In genomic region chr2:119939915-119940314, GRCh38 we compare ENCODE assay signal across 20 cellular contexts.
"Had no signal": no experiment of that assay in that cellular context is flagged by ENCODE, and none has a peak within 500 bp of the region (broad histone marks: within the 10 kb centered on the region; RNA-seq: fewer than 3 reads in every experiment).

No MANE protein-coding gene starts in this region.

- H3K27ac Mint-ChIP-seq: activated naive CD8-positive, alpha-beta T cell; activated T-cell treated with anti-CD3 and anti-CD28 coated beads, Interleukin-2, amount 50 U/mL, for 24 hours; activated T-helper 17 cell treated with anti-CD3 and anti-CD28 coated beads, Interleukin-2, amount 50 U/mL, for 72 hours; naive B cell; neural progenitor cell; stimulated activated memory B cell treated with anti-CD40 and anti-IgM and Interleukin-4, amounts not matched to agents 10 μg/mL and 1 μg/mL and 100 μg/mL, for 72 hours had no signal

- H3K27me3 Mint-ChIP-seq: activated naive CD8-positive, alpha-beta T cell; activated T-cell treated with anti-CD3 and anti-CD28 coated beads, Interleukin-2, amount 50 U/mL, for 24 hours; activated T-helper 17 cell treated with anti-CD3 and anti-CD28 coated beads, Interleukin-2, amount 50 U/mL, for 72 hours; naive B cell; stimulated activated memory B cell treated with anti-CD40 and anti-IgM and Interleukin-4, amounts not matched to agents 10 μg/mL and 1 μg/mL and 100 μg/mL, for 72 hours; T-cell had no signal

- H3K9me3 ChIP-seq: lower lobe of right lung, mucosa of descending colon, uterus had no signal

- H3K27me3 ChIP-seq: neural progenitor cell, uterus had no signal

- H3K9me3 Mint-ChIP-seq: activated T-cell treated with anti-CD3 and anti-CD28 coated beads, Interleukin-2, amount 50 U/mL, for 24 hours; activated T-helper 17 cell treated with anti-CD3 and anti-CD28 coated beads, Interleukin-2, amount 50 U/mL, for 72 hours; naive B cell; neural progenitor cell; stimulated activated memory B cell treated with anti-CD40 and anti-IgM and Interleukin-4, amounts not matched to agents 10 μg/mL and 1 μg/mL and 100 μg/mL, for 72 hours; T-cell had no signal

- H3K4me1 Mint-ChIP-seq: neural progenitor cell had no signal

- ATAC-seq: activated T-helper 17 cell treated with anti-CD3 and anti-CD28 coated beads, Interleukin-2, amount 50 U/mL, for 72 hours; lower lobe of right lung; mucosa of descending colon; SK-N-SH treated with all-trans-retinoic acid at 6 μM for 48 hours; stimulated activated memory B cell treated with anti-CD40 and anti-IgM and Interleukin-4, amounts not matched to agents 10 μg/mL and 1 μg/mL and 100 μg/mL, for 72 hours; T-cell had no signal

- H3K4me1 ChIP-seq: lower lobe of right lung, neural progenitor cell, uterus had no signal

- H3K4me3 Mint-ChIP-seq: activated naive CD8-positive, alpha-beta T cell; activated T-cell treated with anti-CD3 and anti-CD28 coated beads, Interleukin-2, amount 50 U/mL, for 24 hours; activated T-helper 17 cell treated with anti-CD3 and anti-CD28 coated beads, Interleukin-2, amount 50 U/mL, for 72 hours; neural progenitor cell; stimulated activated memory B cell treated with anti-CD40 and anti-IgM and Interleukin-4, amounts not matched to agents 10 μg/mL and 1 μg/mL and 100 μg/mL, for 72 hours had no signal

- H3K4me3 ChIP-seq: lower lobe of right lung, mucosa of descending colon, neural progenitor cell, uterus had no signal

- H3K36me3 ChIP-seq: uterus had no signal

- DNase-seq: activated CD4-positive, alpha-beta T cell treated with anti-CD3 and anti-CD28 coated beads for 1 hour; activated CD8-positive, alpha-beta memory T cell treated with anti-CD3 and anti-CD28 coated beads for 24 hours; activated CD8-positive, alpha-beta memory T cell treated with anti-CD3 and anti-CD28 coated beads, Interleukin-2, amount 50 U/mL, for 4 hours; activated T-cell treated with anti-CD3 and anti-CD28 coated beads, Interleukin-2, amount 50 U/mL, for 24 hours; amniotic stem cell; kidney glomerular epithelial cell; lower lobe of right lung; mesendoderm; mucosa of descending colon; naive B cell; small intestine; stimulated activated CD4-positive, alpha-beta T cell treated with anti-CD3 and anti-CD28 coated beads, Interleukin-2, amount 100 ng/mL, for 24 hours; T-cell; trophoblast cell; uterus had no signal

- H3K27ac ChIP-seq: lower lobe of right lung, neural progenitor cell, uterus had no signal
